Comparison of ENCODE assay signal across 1 cellular context in the genomic region with DNA sequence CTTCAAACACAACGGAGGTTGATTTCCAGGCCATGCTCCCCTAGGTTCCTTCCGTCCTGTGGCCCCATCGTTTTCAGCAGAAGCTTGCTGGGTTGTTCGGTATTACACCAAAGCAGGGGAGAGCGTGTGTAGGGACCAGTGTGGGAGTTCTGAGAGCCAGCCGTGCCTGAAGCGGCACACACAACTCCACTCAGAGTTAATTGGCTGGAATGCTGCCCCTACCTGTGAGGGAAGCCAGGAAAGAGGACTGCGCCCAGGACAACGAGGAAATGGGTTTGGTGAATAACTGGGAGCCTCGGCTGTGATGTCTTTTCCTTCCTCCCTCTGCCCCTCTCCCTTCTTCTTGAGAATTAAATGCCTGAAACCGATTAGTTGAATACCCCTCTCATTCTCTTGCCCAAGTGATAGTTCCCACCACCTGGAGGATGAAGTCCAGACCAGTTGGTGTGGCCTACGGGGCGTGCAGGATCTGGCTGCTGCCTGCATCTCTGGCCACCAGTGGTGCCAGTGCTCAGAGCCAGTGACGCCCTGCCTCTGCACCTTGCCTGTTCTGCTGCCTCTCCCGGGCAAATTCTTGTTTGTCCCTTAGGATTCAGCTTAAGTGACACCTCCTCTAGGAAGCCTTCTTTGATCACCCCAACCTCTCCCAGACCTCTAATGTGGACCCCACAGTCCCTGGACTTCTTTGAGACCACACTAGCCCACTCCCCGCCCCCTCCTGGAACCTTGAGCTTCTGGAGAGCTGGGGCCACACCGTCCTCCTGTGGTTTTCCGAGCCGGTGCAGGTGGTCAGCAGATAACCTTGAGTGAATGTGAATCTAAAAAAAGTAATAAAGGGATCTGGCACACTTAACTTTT.
TF ChIP-seq lines count a peak whose summit lies in the region.

No MANE protein-coding gene starts in this region.

TF ChIP-seq in H1, 55 proteins besides CTCF, POLR2A, EP300 and RAD21:
- 0 out of 2 replicates have a peak, but pooled peaks have one; percentile 27 for TF ChIP-seq TEAD4 (IDR thresholded peaks at IDR 0.05; ENCODE audit: low read depth, low read length)
- no peak for TF ChIP-seq RFX5 (IDR thresholded peaks at IDR 0.05; ENCODE audit: borderline replicate concordance, low read depth, low read length)
- no peak for TF ChIP-seq CBX8 (IDR thresholded peaks at IDR 0.05; ENCODE audit: borderline replicate concordance, low read depth, low read length)
- TF ChIP-seq POU5F1 (IDR thresholded peaks at IDR 0.05; ENCODE audit: low read depth, low read length) = no peak
